1 cellular context compared by ENCODE assay signal in the genomic region with DNA sequence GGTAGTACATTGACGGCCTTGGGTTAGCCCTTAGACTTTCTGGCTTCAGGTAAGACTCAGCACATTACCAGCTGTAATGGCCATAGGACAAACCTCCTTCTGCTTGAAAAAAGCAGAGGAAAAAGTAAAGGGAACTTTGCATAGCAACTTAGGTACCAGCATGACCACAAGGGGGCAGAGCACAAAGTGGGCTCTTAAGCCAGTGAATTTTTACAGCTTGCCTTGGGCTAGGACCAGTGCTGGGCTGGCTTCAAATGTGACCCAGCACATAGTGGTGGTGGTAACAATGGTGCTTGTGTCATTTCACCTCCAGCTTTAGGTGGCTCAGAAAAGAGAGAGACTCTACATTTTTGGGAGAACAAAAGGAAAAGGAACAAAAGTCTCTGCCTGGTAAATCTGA.
TF ChIP-seq lines count a peak whose summit lies in the region.

No MANE protein-coding gene starts in this region.

TF ChIP-seq in H1, 55 proteins besides CTCF, POLR2A, EP300 and RAD21 (continued from another document):
- TF ChIP-seq SRF (IDR thresholded peaks at IDR 0.05; ENCODE audit: low read depth, low read length) (no peak), CBX8 (IDR thresholded peaks at IDR 0.05; ENCODE audit: borderline replicate concordance, low read depth, low read length) (no peak), FOSL1 (IDR thresholded peaks at IDR 0.05; ENCODE audit: insufficient read depth, low read depth, low read length) (no peak), CTBP2 (IDR thresholded peaks at IDR 0.05; ENCODE audit: borderline replicate concordance, insufficient read depth, insufficient read length, low read length) (no peak), BCL11A (IDR thresholded peaks at IDR 0.05; ENCODE audit: low read depth in 2 of 2, low read length in 2 of 2) (no peak), POU5F1 (IDR thresholded peaks at IDR 0.05; ENCODE audit: low read depth, low read length) (no peak), TBP (IDR thresholded peaks at IDR 0.05; ENCODE audit: low read depth, low read length) (no peak), GABPA (IDR thresholded peaks at IDR 0.05; ENCODE audit: borderline replicate concordance, insufficient read depth, low read length) (no peak), NANOG (IDR thresholded peaks at IDR 0.05; ENCODE audit: insufficient read depth, low read depth, low read length, poor library complexity, severe bottlenecking) (no peak)
- TF ChIP-seq, protein P1, sequence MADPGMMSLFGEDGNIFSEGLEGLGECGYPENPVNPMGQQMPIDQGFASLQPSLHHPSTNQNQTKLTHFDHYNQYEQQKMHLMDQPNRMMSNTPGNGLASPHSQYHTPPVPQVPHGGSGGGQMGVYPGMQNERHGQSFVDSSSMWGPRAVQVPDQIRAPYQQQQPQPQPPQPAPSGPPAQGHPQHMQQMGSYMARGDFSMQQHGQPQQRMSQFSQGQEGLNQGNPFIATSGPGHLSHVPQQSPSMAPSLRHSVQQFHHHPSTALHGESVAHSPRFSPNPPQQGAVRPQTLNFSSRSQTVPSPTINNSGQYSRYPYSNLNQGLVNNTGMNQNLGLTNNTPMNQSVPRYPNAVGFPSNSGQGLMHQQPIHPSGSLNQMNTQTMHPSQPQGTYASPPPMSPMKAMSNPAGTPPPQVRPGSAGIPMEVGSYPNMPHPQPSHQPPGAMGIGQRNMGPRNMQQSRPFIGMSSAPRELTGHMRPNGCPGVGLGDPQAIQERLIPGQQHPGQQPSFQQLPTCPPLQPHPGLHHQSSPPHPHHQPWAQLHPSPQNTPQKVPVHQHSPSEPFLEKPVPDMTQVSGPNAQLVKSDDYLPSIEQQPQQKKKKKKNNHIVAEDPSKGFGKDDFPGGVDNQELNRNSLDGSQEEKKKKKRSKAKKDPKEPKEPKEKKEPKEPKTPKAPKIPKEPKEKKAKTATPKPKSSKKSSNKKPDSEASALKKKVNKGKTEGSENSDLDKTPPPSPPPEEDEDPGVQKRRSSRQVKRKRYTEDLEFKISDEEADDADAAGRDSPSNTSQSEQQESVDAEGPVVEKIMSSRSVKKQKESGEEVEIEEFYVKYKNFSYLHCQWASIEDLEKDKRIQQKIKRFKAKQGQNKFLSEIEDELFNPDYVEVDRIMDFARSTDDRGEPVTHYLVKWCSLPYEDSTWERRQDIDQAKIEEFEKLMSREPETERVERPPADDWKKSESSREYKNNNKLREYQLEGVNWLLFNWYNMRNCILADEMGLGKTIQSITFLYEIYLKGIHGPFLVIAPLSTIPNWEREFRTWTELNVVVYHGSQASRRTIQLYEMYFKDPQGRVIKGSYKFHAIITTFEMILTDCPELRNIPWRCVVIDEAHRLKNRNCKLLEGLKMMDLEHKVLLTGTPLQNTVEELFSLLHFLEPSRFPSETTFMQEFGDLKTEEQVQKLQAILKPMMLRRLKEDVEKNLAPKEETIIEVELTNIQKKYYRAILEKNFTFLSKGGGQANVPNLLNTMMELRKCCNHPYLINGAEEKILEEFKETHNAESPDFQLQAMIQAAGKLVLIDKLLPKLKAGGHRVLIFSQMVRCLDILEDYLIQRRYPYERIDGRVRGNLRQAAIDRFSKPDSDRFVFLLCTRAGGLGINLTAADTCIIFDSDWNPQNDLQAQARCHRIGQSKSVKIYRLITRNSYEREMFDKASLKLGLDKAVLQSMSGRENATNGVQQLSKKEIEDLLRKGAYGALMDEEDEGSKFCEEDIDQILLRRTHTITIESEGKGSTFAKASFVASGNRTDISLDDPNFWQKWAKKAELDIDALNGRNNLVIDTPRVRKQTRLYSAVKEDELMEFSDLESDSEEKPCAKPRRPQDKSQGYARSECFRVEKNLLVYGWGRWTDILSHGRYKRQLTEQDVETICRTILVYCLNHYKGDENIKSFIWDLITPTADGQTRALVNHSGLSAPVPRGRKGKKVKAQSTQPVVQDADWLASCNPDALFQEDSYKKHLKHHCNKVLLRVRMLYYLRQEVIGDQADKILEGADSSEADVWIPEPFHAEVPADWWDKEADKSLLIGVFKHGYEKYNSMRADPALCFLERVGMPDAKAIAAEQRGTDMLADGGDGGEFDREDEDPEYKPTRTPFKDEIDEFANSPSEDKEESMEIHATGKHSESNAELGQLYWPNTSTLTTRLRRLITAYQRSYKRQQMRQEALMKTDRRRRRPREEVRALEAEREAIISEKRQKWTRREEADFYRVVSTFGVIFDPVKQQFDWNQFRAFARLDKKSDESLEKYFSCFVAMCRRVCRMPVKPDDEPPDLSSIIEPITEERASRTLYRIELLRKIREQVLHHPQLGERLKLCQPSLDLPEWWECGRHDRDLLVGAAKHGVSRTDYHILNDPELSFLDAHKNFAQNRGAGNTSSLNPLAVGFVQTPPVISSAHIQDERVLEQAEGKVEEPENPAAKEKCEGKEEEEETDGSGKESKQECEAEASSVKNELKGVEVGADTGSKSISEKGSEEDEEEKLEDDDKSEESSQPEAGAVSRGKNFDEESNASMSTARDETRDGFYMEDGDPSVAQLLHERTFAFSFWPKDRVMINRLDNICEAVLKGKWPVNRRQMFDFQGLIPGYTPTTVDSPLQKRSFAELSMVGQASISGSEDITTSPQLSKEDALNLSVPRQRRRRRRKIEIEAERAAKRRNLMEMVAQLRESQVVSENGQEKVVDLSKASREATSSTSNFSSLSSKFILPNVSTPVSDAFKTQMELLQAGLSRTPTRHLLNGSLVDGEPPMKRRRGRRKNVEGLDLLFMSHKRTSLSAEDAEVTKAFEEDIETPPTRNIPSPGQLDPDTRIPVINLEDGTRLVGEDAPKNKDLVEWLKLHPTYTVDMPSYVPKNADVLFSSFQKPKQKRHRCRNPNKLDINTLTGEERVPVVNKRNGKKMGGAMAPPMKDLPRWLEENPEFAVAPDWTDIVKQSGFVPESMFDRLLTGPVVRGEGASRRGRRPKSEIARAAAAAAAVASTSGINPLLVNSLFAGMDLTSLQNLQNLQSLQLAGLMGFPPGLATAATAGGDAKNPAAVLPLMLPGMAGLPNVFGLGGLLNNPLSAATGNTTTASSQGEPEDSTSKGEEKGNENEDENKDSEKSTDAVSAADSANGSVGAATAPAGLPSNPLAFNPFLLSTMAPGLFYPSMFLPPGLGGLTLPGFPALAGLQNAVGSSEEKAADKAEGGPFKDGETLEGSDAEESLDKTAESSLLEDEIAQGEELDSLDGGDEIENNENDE (IDR thresholded peaks at IDR 0.05; ENCODE audit: insufficient replicate concordance, low read length), result no peak
- TF ChIP-seq, protein P2, sequence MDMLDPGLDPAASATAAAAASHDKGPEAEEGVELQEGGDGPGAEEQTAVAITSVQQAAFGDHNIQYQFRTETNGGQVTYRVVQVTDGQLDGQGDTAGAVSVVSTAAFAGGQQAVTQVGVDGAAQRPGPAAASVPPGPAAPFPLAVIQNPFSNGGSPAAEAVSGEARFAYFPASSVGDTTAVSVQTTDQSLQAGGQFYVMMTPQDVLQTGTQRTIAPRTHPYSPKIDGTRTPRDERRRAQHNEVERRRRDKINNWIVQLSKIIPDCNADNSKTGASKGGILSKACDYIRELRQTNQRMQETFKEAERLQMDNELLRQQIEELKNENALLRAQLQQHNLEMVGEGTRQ (IDR thresholded peaks at IDR 0.05; ENCODE audit: low read length), result no peak
